In genomic region chr22:32340437-32340836, GRCh38 we compare ENCODE assay signal across 23 cellular contexts. TPM values are rescaled to one million over a fixed set of nuclear protein-coding genes. Genes with fewer than 3 reads are reported as not detected.
"Had no signal": no experiment of that assay in that cellular context is flagged by ENCODE, and none has a peak within 500 bp of the region (broad histone marks: within the 10 kb centered on the region; RNA-seq: fewer than 3 reads in every experiment).

No MANE protein-coding gene starts in this region.

- DNase-seq: activated CD4-positive, alpha-beta T cell treated with anti-CD3 and anti-CD28 coated beads, Interleukin-2, amount 10 ng/mL, durations not matched to agents 7 days and 5 days; effector CD8-positive, alpha-beta T cell; heart right ventricle; kidney glomerular epithelial cell; left ventricle myocardium inferior; mammary epithelial cell; spleen; stimulated activated CD4-positive, alpha-beta T cell treated with anti-CD3 and anti-CD28 coated beads, Interleukin-4, amount 100 ng/mL, for 4 hours; substantia nigra; T-cell; T1000; uterus had no signal

- H3K27ac Mint-ChIP-seq: activated CD4-positive, alpha-beta T cell treated with anti-CD3 and anti-CD28 coated beads, Interleukin-2, amount 10 ng/mL, durations not matched to agents 7 days and 5 days; activated naive CD8-positive, alpha-beta T cell; stimulated activated memory B cell treated with anti-CD40 and anti-IgM and Interleukin-4, amounts not matched to agents 10 μg/mL and 1 μg/mL and 100 μg/mL, for 72 hours; T-cell had no signal

- ATAC-seq: gastroesophageal sphincter; stimulated activated memory B cell treated with anti-CD40 and anti-IgM and Interleukin-4, amounts not matched to agents 10 μg/mL and 1 μg/mL and 100 μg/mL, for 72 hours; T-cell had no signal

- H3K4me3 Mint-ChIP-seq: activated CD4-positive, alpha-beta T cell treated with anti-CD3 and anti-CD28 coated beads, Interleukin-2, amount 10 ng/mL, durations not matched to agents 7 days and 5 days; activated naive CD8-positive, alpha-beta T cell; stimulated activated memory B cell treated with anti-CD40 and anti-IgM and Interleukin-4, amounts not matched to agents 10 μg/mL and 1 μg/mL and 100 μg/mL, for 72 hours; T-cell had no signal

- H3K4me1 Mint-ChIP-seq: activated CD4-positive, alpha-beta T cell treated with anti-CD3 and anti-CD28 coated beads, Interleukin-2, amount 10 ng/mL, durations not matched to agents 7 days and 5 days; stimulated activated memory B cell treated with anti-CD40 and anti-IgM and Interleukin-4, amounts not matched to agents 10 μg/mL and 1 μg/mL and 100 μg/mL, for 72 hours; T-cell had no signal

- H3K36me3 Mint-ChIP-seq: activated naive CD8-positive, alpha-beta T cell; stimulated activated memory B cell treated with anti-CD40 and anti-IgM and Interleukin-4, amounts not matched to agents 10 μg/mL and 1 μg/mL and 100 μg/mL, for 72 hours; T-cell had no signal

- H3K9me3 ChIP-seq: esophagus muscularis mucosa, gastroesophageal sphincter, heart right ventricle, left ventricle myocardium inferior, ovary, spleen, tibial nerve, uterus had no signal

RNA-seq across cellular contexts. Expression of gene RFPL3, which starts 17.2 kb away (rescaled TPM):
- total RNA-seq: activated CD4-positive, alpha-beta T cell treated with anti-CD3 and anti-CD28 coated beads, Interleukin-2, amount 10 ng/mL, durations not matched to agents 7 days and 5 days; activated CD8-positive, alpha-beta memory T cell treated with anti-CD3 and anti-CD28 coated beads for 36 hours; cerebellum; endothelial cell of umbilical vein; esophagus muscularis mucosa; gastroesophageal sphincter; heart right ventricle; left ventricle myocardium inferior; mammary epithelial cell; myocyte; ovary; pulmonary artery endothelial cell; spleen; T-cell; tibial nerve; uterus had no signal
